Comparison of ENCODE assay signal across 22 cellular contexts in genomic region chr5:119445544-119445943, GRCh38.
"Had no signal": no experiment of that assay in that cellular context is flagged by ENCODE, and none has a peak within 500 bp of the region (broad histone marks: within the 10 kb centered on the region; RNA-seq: fewer than 3 reads in every experiment).

No MANE protein-coding gene starts in this region.

- H3K36me3 ChIP-seq: left ventricle myocardium inferior, right lobe of liver, spleen, tibial artery, upper lobe of left lung, uterus had no signal

- H3K36me3 Mint-ChIP-seq: immature natural killer cell; natural killer cell; stimulated activated memory B cell treated with anti-CD40 and anti-IgM and Interleukin-4, amounts not matched to agents 10 μg/mL and 1 μg/mL and 100 μg/mL, for 72 hours had no signal

- H3K27me3 ChIP-seq: right lobe of liver, spleen, tibial artery, upper lobe of left lung, uterus had no signal

- H3K4me1 Mint-ChIP-seq: immature natural killer cell, natural killer cell, neural crest cell had no signal

- ATAC-seq: effector memory CD8-positive, alpha-beta T cell; foreskin keratinocyte; left cardiac atrium; mucosa of descending colon; natural killer cell; psoas muscle; right lobe of liver; stimulated activated memory B cell treated with anti-CD40 and anti-IgM and Interleukin-4, amounts not matched to agents 10 μg/mL and 1 μg/mL and 100 μg/mL, for 72 hours had no signal

- H3K4me1 ChIP-seq: foreskin keratinocyte, left ventricle myocardium inferior, psoas muscle, right lobe of liver, spleen, tibial artery, upper lobe of left lung, uterus had no signal

- H3K27ac Mint-ChIP-seq: effector memory CD8-positive, alpha-beta T cell; immature natural killer cell; natural killer cell; stimulated activated memory B cell treated with anti-CD40 and anti-IgM and Interleukin-4, amounts not matched to agents 10 μg/mL and 1 μg/mL and 100 μg/mL, for 72 hours; stimulated activated naive CD8-positive, alpha-beta T cell treated with anti-CD3 and anti-CD28 coated beads, Interleukin-15, Interleukin-2, amounts not matched to agents 100 ng/mL and 50 ng/mL, for 24 hours had no signal

- H3K4me3 Mint-ChIP-seq: effector memory CD8-positive, alpha-beta T cell; immature natural killer cell; natural killer cell; neural crest cell; stimulated activated memory B cell treated with anti-CD40 and anti-IgM and Interleukin-4, amounts not matched to agents 10 μg/mL and 1 μg/mL and 100 μg/mL, for 72 hours; stimulated activated naive CD8-positive, alpha-beta T cell treated with anti-CD3 and anti-CD28 coated beads, Interleukin-15, Interleukin-2, amounts not matched to agents 100 ng/mL and 50 ng/mL, for 24 hours had no signal

- H3K9me3 Mint-ChIP-seq: effector memory CD8-positive, alpha-beta T cell; natural killer cell; stimulated activated naive CD8-positive, alpha-beta T cell treated with anti-CD3 and anti-CD28 coated beads, Interleukin-15, Interleukin-2, amounts not matched to agents 100 ng/mL and 50 ng/mL, for 24 hours had no signal

- H3K27me3 Mint-ChIP-seq: stimulated activated memory B cell treated with anti-CD40 and anti-IgM and Interleukin-4, amounts not matched to agents 10 μg/mL and 1 μg/mL and 100 μg/mL, for 72 hours had no signal

- H3K9me3 ChIP-seq: mucosa of descending colon, psoas muscle, right lobe of liver, uterus had no signal

- H3K4me3 ChIP-seq: left ventricle myocardium inferior, lung, mucosa of descending colon, psoas muscle, right lobe of liver, spleen, tibial artery, upper lobe of left lung, uterus had no signal

- H3K27ac ChIP-seq: foreskin keratinocyte, left ventricle myocardium inferior, psoas muscle, right lobe of liver, spleen, tibial artery, upper lobe of left lung, uterus had no signal

- DNase-seq: effector memory CD8-positive, alpha-beta T cell; foreskin keratinocyte; immature natural killer cell; left cardiac atrium; left ventricle myocardium inferior; mucosa of descending colon; natural killer cell; occipital lobe; psoas muscle; retina; right lobe of liver; spleen; stimulated activated CD4-positive, alpha-beta T cell treated with anti-CD3 and anti-CD28 coated beads, Interleukin-15, amount 100 ng/mL, for 24 hours; stimulated activated CD4-positive, alpha-beta T cell treated with anti-CD3 and anti-CD28 coated beads, Interleukin-1b, Interleukin-23, amount 100 ng/mL, for 48 hours; stimulated activated CD4-positive, alpha-beta T cell treated with anti-CD3 and anti-CD28 coated beads, Interleukin-4, amount 100 ng/mL, for 24 hours; tibial artery; uterus had no signal
